Comparison of ENCODE assay signal across 22 cellular contexts in genomic region chr17:80614320-80614719, GRCh38.
A peak's percentile ranks its signal among the peaks of the same experiment; 100 is the strongest.
DNase-seq lines count a peak whose midpoint lies in the region; ATAC-seq and TF ChIP-seq lines count a peak whose summit lies in the region.
"Had no signal": no experiment of that assay in that cellular context is flagged by ENCODE, and none has a peak within 500 bp of the region (broad histone marks: within the 10 kb centered on the region; RNA-seq: fewer than 3 reads in every experiment).

No MANE protein-coding gene starts in this region.

- no peaks in the 10 kb centered on the region for H3K9me3 Mint-ChIP-seq in activated naive CD4-positive, alpha-beta T cell treated with anti-CD3 and anti-CD28 coated beads, Interleukin-2, amount 10 ng/mL, durations not matched to agents 7 days and 5 days
- no peaks in the 10 kb centered on the region for H3K9me3 Mint-ChIP-seq in activated T-helper 17 cell treated with anti-CD3 and anti-CD28 coated beads, Interleukin-2, amount 50 U/mL, for 72 hours
- no peaks in the 10 kb centered on the region for H3K9me3 Mint-ChIP-seq in stimulated activated effector memory CD8-positive, alpha-beta T cell treated with anti-CD3 and anti-CD28 coated beads, Interleukin-12 subunit alpha, Interleukin-12 subunit beta, amount 100 ng/mL, for 72 hours

- H3K4me1 ChIP-seq in gastrocnemius medialis = peaks cover 55 to 58% of the 10 kb centered on the region in 2 donors

- TF ChIP-seq CTCF in gastrocnemius medialis (IDR thresholded peaks at IDR 0.05 in 4 of 5, conservative IDR thresholded peaks at IDR 0.05 in 1 of 5) = no peak

- H3K9me3 ChIP-seq in KOPT-K1 (ENCODE audit: insufficient read depth, low read length, poor library complexity, severe bottlenecking) (no peaks in the 10 kb centered on the region), gastrocnemius medialis (no peaks in the 10 kb centered on the region)
- H3K9me3 ChIP-seq: SK-N-SH, upper lobe of left lung had no signal

- no peaks in the 10 kb centered on the region for H3K36me3 ChIP-seq in KOPT-K1 (ENCODE audit: insufficient read depth, low read length)
- H3K36me3 ChIP-seq in gastrocnemius medialis = no peaks in the 10 kb centered on the region
- H3K36me3 ChIP-seq: upper lobe of left lung had no signal

- H3K27me3 Mint-ChIP-seq in activated naive CD4-positive, alpha-beta T cell treated with anti-CD3 and anti-CD28 coated beads, Interleukin-2, amount 10 ng/mL, durations not matched to agents 7 days and 5 days = no peaks in the 10 kb centered on the region
- H3K27me3 Mint-ChIP-seq in activated T-helper 17 cell treated with anti-CD3 and anti-CD28 coated beads, Interleukin-2, amount 50 U/mL, for 72 hours = no peaks in the 10 kb centered on the region

- intact Hi-C loops in gastrocnemius medialis (cut with DNase I; ENCODE audit: low total_unique reads) = no loop called here

- no peak for DNase-seq in activated naive CD4-positive, alpha-beta T cell treated with anti-CD3 and anti-CD28 coated beads, Interleukin-2, amount 10 ng/mL, durations not matched to agents 7 days and 5 days
- no peak for DNase-seq in activated naive CD4-positive, alpha-beta T cell treated with anti-CD3 and anti-CD28 coated beads, Interleukin-2, amount 50 U/mL, for 16 hours
- no peak for DNase-seq in stimulated activated effector memory CD8-positive, alpha-beta T cell treated with anti-CD3 and anti-CD28 coated beads, Interleukin-12 subunit alpha, Interleukin-12 subunit beta, amount 100 ng/mL, for 72 hours (ENCODE audit: low spot score in 2 of 2)
- no peak for DNase-seq in gastrocnemius medialis
- DNase-seq in pons (ENCODE audit: low spot score) = no peak
- DNase-seq: activated CD4-positive, CD25-positive, alpha-beta regulatory T cell; C1 segment of cervical spinal cord; hippocampal formation; KBM-7; left colon; mammary epithelial cell; NCI-H1436; NCI-H2107; NCI-H446; OCI-M1; posterior cingulate gyrus; right cardiac atrium; SK-N-SH; stimulated activated CD4-positive, alpha-beta T cell treated with anti-CD3 and anti-CD28 coated beads, Interleukin-2, amount 100 ng/mL, for 24 hours; upper lobe of left lung had no signal

- ATAC-seq in activated T-helper 17 cell treated with anti-CD3 and anti-CD28 coated beads, Interleukin-2, amount 50 U/mL, for 72 hours (replicated peaks) = no peak
- no peak for ATAC-seq in stimulated activated effector memory CD8-positive, alpha-beta T cell treated with anti-CD3 and anti-CD28 coated beads, Interleukin-12 subunit alpha, Interleukin-12 subunit beta, amount 100 ng/mL, for 72 hours
- ATAC-seq in gastrocnemius medialis = no peak
- ATAC-seq: left colon, right cardiac atrium had no signal

- peaks cover 8% of the 10 kb centered on the region for H3K36me3 Mint-ChIP-seq in activated naive CD4-positive, alpha-beta T cell treated with anti-CD3 and anti-CD28 coated beads, Interleukin-2, amount 10 ng/mL, durations not matched to agents 7 days and 5 days
- no peaks in the 10 kb centered on the region for H3K36me3 Mint-ChIP-seq in activated T-helper 17 cell treated with anti-CD3 and anti-CD28 coated beads, Interleukin-2, amount 50 U/mL, for 72 hours (ENCODE audit: low read depth)
- no peaks in the 10 kb centered on the region for H3K36me3 Mint-ChIP-seq in stimulated activated effector memory CD8-positive, alpha-beta T cell treated with anti-CD3 and anti-CD28 coated beads, Interleukin-12 subunit alpha, Interleukin-12 subunit beta, amount 100 ng/mL, for 72 hours

- H3K4me3 Mint-ChIP-seq in activated naive CD4-positive, alpha-beta T cell treated with anti-CD3 and anti-CD28 coated beads, Interleukin-2, amount 10 ng/mL, durations not matched to agents 7 days and 5 days = no peak overlapping the region
- H3K4me3 Mint-ChIP-seq in activated T-helper 17 cell treated with anti-CD3 and anti-CD28 coated beads, Interleukin-2, amount 50 U/mL, for 72 hours = no peak overlapping the region
- H3K4me3 Mint-ChIP-seq in stimulated activated effector memory CD8-positive, alpha-beta T cell treated with anti-CD3 and anti-CD28 coated beads, Interleukin-12 subunit alpha, Interleukin-12 subunit beta, amount 100 ng/mL, for 72 hours = no peak overlapping the region

- CTCF ChIA-PET in activated naive CD4-positive, alpha-beta T cell treated with anti-CD3 and anti-CD28 coated beads, Interleukin-2, amount 10 ng/mL, durations not matched to agents 7 days and 5 days (lab: Charles Lee) = interaction anchor here (0.6 kb wide), 1 partner anchor 136 kb away, joined by 3 read pairs; no protein-coding TSS in a partner anchor

- in situ Hi-C loops in gastrocnemius medialis (cut with MboI; ENCODE audit: low sequenced_read_pairs in 4 of 4) = no loop called here

- H3K27me3 ChIP-seq in gastrocnemius medialis = no peaks in the 10 kb centered on the region
- H3K27me3 ChIP-seq: upper lobe of left lung had no signal

- H3K27ac ChIP-seq in KOPT-K1 (ENCODE audit: low read depth, low read length, poor library complexity, severe bottlenecking) = peak overlapping the region; percentile 58
- H3K27ac ChIP-seq in gastrocnemius medialis = no peak overlapping the region
- H3K27ac ChIP-seq: upper lobe of left lung had no signal

- H3K27ac Mint-ChIP-seq in activated naive CD4-positive, alpha-beta T cell treated with anti-CD3 and anti-CD28 coated beads, Interleukin-2, amount 10 ng/mL, durations not matched to agents 7 days and 5 days = peak overlapping the region; percentile 71
- H3K27ac Mint-ChIP-seq in activated T-helper 17 cell treated with anti-CD3 and anti-CD28 coated beads, Interleukin-2, amount 50 U/mL, for 72 hours = peak overlapping the region; percentile 74
- H3K27ac Mint-ChIP-seq in stimulated activated effector memory CD8-positive, alpha-beta T cell treated with anti-CD3 and anti-CD28 coated beads, Interleukin-12 subunit alpha, Interleukin-12 subunit beta, amount 100 ng/mL, for 72 hours = peak overlapping the region; percentile 48

- TF ChIP-seq POLR2A in gastrocnemius medialis (IDR thresholded peaks at IDR 0.05) = no peak

- H3K4me1 Mint-ChIP-seq in activated naive CD4-positive, alpha-beta T cell treated with anti-CD3 and anti-CD28 coated beads, Interleukin-2, amount 10 ng/mL, durations not matched to agents 7 days and 5 days = peaks cover 71% of the 10 kb centered on the region
- H3K4me1 Mint-ChIP-seq in activated T-helper 17 cell treated with anti-CD3 and anti-CD28 coated beads, Interleukin-2, amount 50 U/mL, for 72 hours = peaks cover 24% of the 10 kb centered on the region
- peaks cover 42% of the 10 kb centered on the region for H3K4me1 Mint-ChIP-seq in stimulated activated effector memory CD8-positive, alpha-beta T cell treated with anti-CD3 and anti-CD28 coated beads, Interleukin-12 subunit alpha, Interleukin-12 subunit beta, amount 100 ng/mL, for 72 hours

- H3K4me3 ChIP-seq in gastrocnemius medialis = no peak overlapping the region
- H3K4me3 ChIP-seq: upper lobe of left lung had no signal
